9 cellular contexts compared by ENCODE assay signal in genomic region chr1:30902653-30903290, GRCh38. TPM values are rescaled to one million over a fixed set of nuclear protein-coding genes. Genes with fewer than 3 reads are reported as not detected.
A peak's percentile ranks its signal among the peaks of the same experiment; 100 is the strongest.
DNase-seq lines count a peak whose midpoint lies in the region; ATAC-seq and TF ChIP-seq lines count a peak whose summit lies in the region.
"Had no signal": no experiment of that assay in that cellular context is flagged by ENCODE, and none has a peak within 500 bp of the region (broad histone marks: within the 10 kb centered on the region; RNA-seq: fewer than 3 reads in every experiment).

No MANE protein-coding gene starts in this region.

- H3K27me3 Mint-ChIP-seq in Caco-2 (ENCODE audit: insufficient read depth, unreplicated experiment): no peaks in the 10 kb centered on the region

- H3K36me3 ChIP-seq in SJSA1 (peaks cover 2% of the 10 kb centered on the region; the same call in 1 of the 2 replicates), esophagus squamous epithelium (no peaks in the 10 kb centered on the region), mucosa of descending colon (ENCODE audit: low read depth) (no peaks in the 10 kb centered on the region), thoracic aorta (no peaks in the 10 kb centered on the region), Caco-2 (ENCODE audit: control insufficient read depth, insufficient read depth, low read length) (no peaks in the 10 kb centered on the region)
- H3K36me3 ChIP-seq: neutrophil had no signal

- peak overlapping the region; percentile 59 for H3K27ac ChIP-seq in SJSA1
- H3K27ac ChIP-seq in esophagus squamous epithelium: peak overlapping the region; percentile 48 to 81 (median 70)
- H3K27ac ChIP-seq in thoracic aorta: peak overlapping the region; percentile 78 to 86
- H3K27ac ChIP-seq: neutrophil had no signal

- TF ChIP-seq CTCF in esophagus squamous epithelium (IDR thresholded peaks at IDR 0.05): no peak
- no peak for TF ChIP-seq CTCF in mucosa of descending colon (IDR thresholded peaks at IDR 0.05)
- TF ChIP-seq CTCF in thoracic aorta (IDR thresholded peaks at IDR 0.05): no peak
- no peak for TF ChIP-seq CTCF in Caco-2 (IDR thresholded peaks at IDR 0.05; ENCODE audit: insufficient read depth in 1 of 2, low read depth in 1 of 2, low read length in 1 of 2, severe bottlenecking in 1 of 2, unreplicated experiment in 1 of 2)

- intact Hi-C loops in esophagus squamous epithelium (cut with DNase I) (no loop called here), mucosa of descending colon (cut with DNase I, micrococcal nuclease) (no loop called here), Caco-2 (cut with micrococcal nuclease; ENCODE audit: unreplicated experiment) (no loop called here)

- no peak overlapping the region for H3K4me3 Mint-ChIP-seq in Caco-2 (ENCODE audit: unreplicated experiment)

- no peaks in the 10 kb centered on the region for H3K36me3 Mint-ChIP-seq in Caco-2 (ENCODE audit: insufficient read depth, unreplicated experiment)

- ATAC-seq in mucosa of descending colon (no peak), thoracic aorta (ENCODE audit: insufficient number of reproducible peaks, low FRiP score, low read depth) (no peak), HG02970 (IDR thresholded peaks at IDR 0.05; ENCODE audit: low FRiP score, unreplicated experiment) (no peak)

- no peak overlapping the region for H3K27ac Mint-ChIP-seq in Caco-2 (ENCODE audit: unreplicated experiment)

- no peak for DNase-seq in SJSA1 (ENCODE audit: low read depth in 1 of 2, low spot score in 2 of 2)
- no peak for DNase-seq in esophagus squamous epithelium (lab: John Stamatoyannopoulos, UW)
- peak in 2 of 3 donors; percentile 23 to 43 for DNase-seq in mucosa of descending colon
- no peak for DNase-seq in thoracic aorta (ENCODE audit: low spot score)
- no peak for DNase-seq in NCI-H774 (lab: John Stamatoyannopoulos, UW)
- no peak for DNase-seq in dermis blood vessel endothelial cell
- no peak for DNase-seq in Caco-2

- POLR2A ChIA-PET in Caco-2 (lab: Charles Lee): no interaction called here

- WGBS in esophagus squamous epithelium, 2 donors: 50 to 68% methylated on average over 6 to 8 of the region's 9 CpGs

- H3K4me3 ChIP-seq in SJSA1 (no peak overlapping the region), esophagus squamous epithelium (no peak overlapping the region), mucosa of descending colon (no peak overlapping the region), thoracic aorta (peak overlapping the region; percentile 6), Caco-2 (ENCODE audit: low read depth, low read length) (no peak overlapping the region)

- CTCF ChIA-PET in Caco-2 (lab: Charles Lee): no interaction called here

- H3K4me1 Mint-ChIP-seq in Caco-2 (ENCODE audit: low read depth, unreplicated experiment): no peaks in the 10 kb centered on the region

- no peaks in the 10 kb centered on the region for H3K9me3 ChIP-seq in SJSA1 (replicated peaks)
- no peaks in the 10 kb centered on the region for H3K9me3 ChIP-seq in esophagus squamous epithelium
- no peaks in the 10 kb centered on the region for H3K9me3 ChIP-seq in mucosa of descending colon
- no peaks in the 10 kb centered on the region for H3K9me3 ChIP-seq in thoracic aorta
- H3K9me3 ChIP-seq in Caco-2: no peaks in the 10 kb centered on the region
- H3K9me3 ChIP-seq: neutrophil had no signal

- TF ChIP-seq POLR2A in esophagus squamous epithelium (IDR thresholded peaks at IDR 0.05): no peak

- H3K4me1 ChIP-seq in SJSA1 (replicated peaks) (peaks cover 41% of the 10 kb centered on the region), esophagus squamous epithelium (peaks cover 8 to 51% (median 19%) of the 10 kb centered on the region in 3 donors), mucosa of descending colon (ENCODE audit: low read depth) (no peaks in the 10 kb centered on the region), thoracic aorta (ENCODE audit: control insufficient read depth in 1 of 2, low read depth in 2 of 2) (peaks cover 16 to 74% of the 10 kb centered on the region in 2 donors), Caco-2 (no peaks in the 10 kb centered on the region)

- no TSS peak for BruUV-seq in Caco-2 (replicated peaks; lab: Mats Ljungman, UMichigan)

- H3K9me3 Mint-ChIP-seq in Caco-2 (ENCODE audit: unreplicated experiment): no peaks in the 10 kb centered on the region

- H3K27me3 ChIP-seq in SJSA1 (replicated peaks): no peaks in the 10 kb centered on the region
- H3K27me3 ChIP-seq in esophagus squamous epithelium: peaks cover 0 to 12% (median 0%) of the 10 kb centered on the region in 4 donors
- no peaks in the 10 kb centered on the region for H3K27me3 ChIP-seq in thoracic aorta (replicated peaks; ENCODE audit: insufficient read depth)
- H3K27me3 ChIP-seq in Caco-2 (replicated peaks; ENCODE audit: control insufficient read depth, insufficient read depth, low read length): no peaks in the 10 kb centered on the region; the same call in 1 of the 2 replicates

RNA-seq across cellular contexts. Expression of gene SDC3, which starts 5.8 kb away (rescaled TPM):
- 29.6 and 43.6 TPM in 2 replicates for total RNA-seq in SJSA1 (2014; rRNA removed; shearing (Covaris generic))
- total RNA-seq in esophagus squamous epithelium: 10 to 100 TPM in 1 of 4 donors, 1 to 10 TPM in 3; 2.9 to 11.6 (median 5.1) TPM
- total RNA-seq in mucosa of descending colon: 10 to 100 TPM in 2 of 3 donors, 1 to 10 TPM in 1; 9.8 to 81.6 (median 17.2) TPM
- total RNA-seq in thoracic aorta: 10 to 100 TPM; 51.6 to 75.4 TPM
- 22.0 and 55.3 TPM in 2 replicates for total RNA-seq in dermis blood vessel endothelial cell
- total RNA-seq in Caco-2 (2022): 2.9 and 3.7 TPM in 2 replicates

Comparison
In these comparisons a context has a peak if more than half of its experiments do, and no peak if none do; other contexts are left out.
1. DNase-seq: peak in mucosa of descending colon (2 of 3); none in SJSA1 (0 of 2), esophagus squamous epithelium (single experiment), thoracic aorta (single experiment), NCI-H774 (single experiment), dermis blood vessel endothelial cell (single experiment) and Caco-2 (0 of 2).
2. Peak in every context shown above with its lines, with median percentiles within 50 percentile points of each other: H3K27ac ChIP-seq.